In the genomic region with DNA sequence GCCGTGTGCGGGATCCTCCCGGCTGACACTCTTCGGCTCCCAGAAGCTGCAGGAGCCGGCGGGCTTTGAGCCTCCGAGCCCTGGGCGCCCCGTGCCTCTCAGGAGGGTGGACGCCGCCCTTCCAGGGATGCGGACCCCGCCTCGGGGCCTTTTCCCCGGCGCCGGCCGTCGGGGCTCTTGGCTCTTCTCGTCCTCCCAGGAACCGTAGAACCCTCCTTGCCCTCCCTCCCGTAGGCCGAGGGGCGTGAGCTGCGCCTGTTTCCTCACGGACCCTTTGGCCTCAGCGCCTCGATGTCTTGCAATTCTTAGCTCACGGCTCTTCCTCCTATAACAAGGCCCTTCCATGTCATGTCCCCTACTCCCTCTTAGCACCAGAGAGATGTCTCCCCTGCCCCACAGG, we compare ENCODE assay signal across 3 cellular contexts. TPM values are rescaled to one million over a fixed set of nuclear protein-coding genes. Genes with fewer than 3 reads are reported as not detected.
"Had no signal": no experiment of that assay in that cellular context is flagged by ENCODE, and none has a peak within 500 bp of the region (broad histone marks: within the 10 kb centered on the region; RNA-seq: fewer than 3 reads in every experiment).

No MANE protein-coding gene starts in this region.

RNA-seq across cellular contexts. Expression of gene RNU1-3, which starts 13.6 kb away (rescaled TPM):
- total RNA-seq: fibroblast of villous mesenchyme had no signal
- polyA plus RNA-seq: heart left ventricle, mammary epithelial cell had no signal

RNA-seq across cellular contexts. Expression of gene RNU1-4, which starts 60.0 kb away (rescaled TPM):
- total RNA-seq: fibroblast of villous mesenchyme had no signal
- polyA plus RNA-seq: heart left ventricle, mammary epithelial cell had no signal
